18 cellular contexts compared by ENCODE assay signal in the genomic region with DNA sequence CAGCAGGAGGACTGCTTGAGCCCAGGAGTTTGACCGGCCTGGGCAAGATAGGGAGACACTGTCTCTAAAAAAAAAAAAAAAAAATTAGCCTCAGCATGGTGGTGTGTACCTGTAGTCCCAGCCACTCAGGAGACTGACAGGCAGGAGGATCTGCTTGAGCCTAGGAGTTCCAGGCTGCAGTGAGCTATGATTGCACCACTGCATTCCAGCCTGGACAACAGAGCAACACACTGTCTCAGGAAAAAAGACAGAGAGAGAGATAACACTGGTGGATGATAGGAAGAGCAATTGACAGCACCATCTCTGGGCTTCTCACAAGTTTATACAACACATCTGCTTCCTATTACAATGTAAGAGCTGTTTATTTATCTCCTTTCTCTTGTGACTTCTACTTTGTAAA. TPM values are rescaled to one million over a fixed set of nuclear protein-coding genes. Genes with fewer than 3 reads are reported as not detected.
DNase-seq lines count a peak whose midpoint lies in the region; TF ChIP-seq lines count a peak whose summit lies in the region.
"Had no signal": no experiment of that assay in that cellular context is flagged by ENCODE, and none has a peak within 500 bp of the region (broad histone marks: within the 10 kb centered on the region; RNA-seq: fewer than 3 reads in every experiment).

No MANE protein-coding gene starts in this region.

- H3K9me3 Mint-ChIP-seq in activated CD4-positive, alpha-beta T cell treated with anti-CD3 and anti-CD28 coated beads, Interleukin-2, amount 10 ng/mL, durations not matched to agents 7 days and 5 days: no peaks in the 10 kb centered on the region
- no peaks in the 10 kb centered on the region for H3K9me3 Mint-ChIP-seq in neural progenitor cell
- H3K9me3 Mint-ChIP-seq: activated T-cell treated with anti-CD3 and anti-CD28 coated beads, Interleukin-2, amount 50 U/mL, for 4 hours; H9 had no signal

- no peaks in the 10 kb centered on the region for H3K27me3 Mint-ChIP-seq in activated CD4-positive, alpha-beta T cell treated with anti-CD3 and anti-CD28 coated beads, Interleukin-2, amount 10 ng/mL, durations not matched to agents 7 days and 5 days
- H3K27me3 Mint-ChIP-seq in neural progenitor cell (ENCODE audit: insufficient read depth, low read depth): peaks cover 5% of the 10 kb centered on the region

- no peaks in the 10 kb centered on the region for H3K36me3 ChIP-seq in Karpas-422 (ENCODE audit: insufficient read depth, low read length)
- no peaks in the 10 kb centered on the region for H3K36me3 ChIP-seq in brain microvascular endothelial cell (replicated peaks)
- no peaks in the 10 kb centered on the region for H3K36me3 ChIP-seq in osteoblast (ENCODE audit: insufficient read depth, low read length)
- no peaks in the 10 kb centered on the region for H3K36me3 ChIP-seq in neuronal stem cell (replicated peaks in 1 of 2; ENCODE audit: control insufficient read depth in 2 of 2, insufficient read depth in 2 of 2, low read length in 2 of 2)
- H3K36me3 ChIP-seq in neural progenitor cell: no peaks in the 10 kb centered on the region
- H3K36me3 ChIP-seq: SJCRH30 had no signal

- H2BK5ac ChIP-seq in neuronal stem cell (ENCODE audit: low read length): no peak overlapping the region

- no peak overlapping the region for H3K14ac ChIP-seq in neuronal stem cell (ENCODE audit: low read length)

- H2BK120ac ChIP-seq in neuronal stem cell (ENCODE audit: low read depth, low read length): no peak overlapping the region

- H3K4me3 ChIP-seq in Karpas-422 (ENCODE audit: low read length) (no peak overlapping the region), brain microvascular endothelial cell (ENCODE audit: low read depth, low read length) (no peak overlapping the region), osteoblast (ENCODE audit: insufficient read depth, low read length) (no peak overlapping the region), neuronal stem cell (ENCODE audit: low read length in 2 of 2) (no peak overlapping the region), neural progenitor cell (no peak overlapping the region)
- H3K4me3 ChIP-seq: A549, SJCRH30 had no signal

- H4K20me1 ChIP-seq in Karpas-422 (ENCODE audit: insufficient read depth, low read depth, low read length): no peaks in the 10 kb centered on the region
- H4K20me1 ChIP-seq in osteoblast (ENCODE audit: insufficient read depth, low read length): no peaks in the 10 kb centered on the region
- no peaks in the 10 kb centered on the region for H4K20me1 ChIP-seq in neural progenitor cell (ENCODE audit: low read depth)

- no peak overlapping the region for H3K23ac ChIP-seq in neuronal stem cell (ENCODE audit: low read depth, low read length, poor library complexity)

- TF ChIP-seq CTCF in brain microvascular endothelial cell (IDR thresholded peaks at IDR 0.05; ENCODE audit: low read depth, low read length, missing control alignments) (no peak), osteoblast (IDR thresholded peaks at IDR 0.05; ENCODE audit: extremely low read depth, low read depth, low read length) (no peak), neural progenitor cell (IDR thresholded peaks at IDR 0.05) (no peak)

- H2BK15ac ChIP-seq in neuronal stem cell (ENCODE audit: low read length): no peak overlapping the region

- no CpG with 5 or more reads among the region's 1 CpG for WGBS in neuronal stem cell (ENCODE audit: extremely low coverage in 2 of 2, insufficient read length in 2 of 2, insufficient replicate concordance in 1 of 2), 2 donors

- in situ Hi-C loops in brain microvascular endothelial cell (cut with HindIII; ENCODE audit: low pct_ligation_motif_present, low sequenced_read_pairs): no loop called here

- H3K79me2 ChIP-seq in Karpas-422 (ENCODE audit: low read length): peaks cover 24% of the 10 kb centered on the region
- H3K79me2 ChIP-seq in osteoblast (ENCODE audit: insufficient read depth, low read length): peaks cover 13% of the 10 kb centered on the region
- peaks cover 12% of the 10 kb centered on the region for H3K79me2 ChIP-seq in neural progenitor cell (ENCODE audit: low read depth)

- H4K91ac ChIP-seq in neuronal stem cell (ENCODE audit: low read depth, low read length, poor library complexity): no peak overlapping the region

- H3K9me3 ChIP-seq in Karpas-422 (ENCODE audit: low read length) (no peaks in the 10 kb centered on the region), osteoblast (ENCODE audit: low read depth, low read length) (no peaks in the 10 kb centered on the region), neuronal stem cell (replicated peaks in 1 of 2; ENCODE audit: control insufficient read depth in 2 of 2, insufficient read depth in 1 of 2, low read depth in 1 of 2, low read length in 2 of 2) (no peaks in the 10 kb centered on the region), neural progenitor cell (ENCODE audit: low read depth) (no peaks in the 10 kb centered on the region)
- H3K9me3 ChIP-seq: A549, SJCRH30 had no signal

- H3K18ac ChIP-seq in neuronal stem cell (ENCODE audit: low read length): no peak overlapping the region

- no peak for DNase-seq in activated CD4-positive, alpha-beta T cell treated with anti-CD3 and anti-CD28 coated beads, Interleukin-2, amount 10 ng/mL, durations not matched to agents 7 days and 5 days
- no peak for DNase-seq in activated CD4-positive, alpha-beta T cell treated with anti-CD3 and anti-CD28 coated beads, Interleukin-2, amount 50 U/mL, for 4 hours
- peak; percentile 38 for DNase-seq in Karpas-422
- peak; percentile 14 for DNase-seq in brain microvascular endothelial cell
- DNase-seq in osteoblast (ENCODE audit: insufficient read length, low spot score, missing footprints): no peak
- DNase-seq in NCI-H446 treated with DMSO at 0.1 percent for 48 hours (lab: John Stamatoyannopoulos, UW): no peak
- DNase-seq in neuronal stem cell (ENCODE audit: low spot score): no peak
- DNase-seq in neural progenitor cell (ENCODE audit: low spot score): no peak
- DNase-seq: activated CD4-positive, CD25-positive, alpha-beta regulatory T cell; activated T-cell treated with anti-CD3 and anti-CD28 coated beads, Interleukin-2, amount 50 U/mL, for 4 hours; H9; hippocampal formation; left ventricle myocardium superior; NCI-H2029; SJCRH30; small intestine had no signal

- no peak overlapping the region for H2AK5ac ChIP-seq in neuronal stem cell (ENCODE audit: low read depth, low read length)

- no peaks in the 10 kb centered on the region for H3K9me2 ChIP-seq in Karpas-422 (replicated peaks; ENCODE audit: insufficient read depth, low read length)

- no peaks in the 10 kb centered on the region for H3K79me1 ChIP-seq in neuronal stem cell (ENCODE audit: low read depth, low read length)

- POLR2A ChIA-PET in activated CD4-positive, alpha-beta T cell treated with anti-CD3 and anti-CD28 coated beads, Interleukin-2, amount 10 ng/mL, durations not matched to agents 7 days and 5 days (lab: Charles Lee): interaction anchor here (0.6 kb wide), 1 partner anchor 140 kb away, joined by 3 read pairs; the partner anchor contains the start of gene RCC1

- peaks cover 4% of the 10 kb centered on the region for H3K36me3 Mint-ChIP-seq in activated CD4-positive, alpha-beta T cell treated with anti-CD3 and anti-CD28 coated beads, Interleukin-2, amount 10 ng/mL, durations not matched to agents 7 days and 5 days (ENCODE audit: low read depth)
- no peaks in the 10 kb centered on the region for H3K36me3 Mint-ChIP-seq in neural progenitor cell

- H3K9ac ChIP-seq in Karpas-422 (ENCODE audit: low read length) (no peak overlapping the region), neuronal stem cell (ENCODE audit: low read depth, low read length, poor library complexity) (no peak overlapping the region), neural progenitor cell (no peak overlapping the region)

- CTCF ChIA-PET in activated CD4-positive, alpha-beta T cell treated with anti-CD3 and anti-CD28 coated beads, Interleukin-2, amount 10 ng/mL, durations not matched to agents 7 days and 5 days (lab: Charles Lee): interaction anchor here (1.0 kb wide), 1 partner anchor 16 kb away, joined by 3 read pairs; no protein-coding TSS in a partner anchor

- peaks cover 43% of the 10 kb centered on the region for H3K4me1 ChIP-seq in Karpas-422 (ENCODE audit: low read length)
- peaks cover 29% of the 10 kb centered on the region for H3K4me1 ChIP-seq in osteoblast (ENCODE audit: insufficient read depth, low read length)
- H3K4me1 ChIP-seq in neuronal stem cell (ENCODE audit: control insufficient read depth in 2 of 2, insufficient read depth in 1 of 2, low read depth in 1 of 2, low read length in 2 of 2): peaks cover 4 to 6% of the 10 kb centered on the region in 2 donors
- peaks cover 21% of the 10 kb centered on the region for H3K4me1 ChIP-seq in neural progenitor cell

- H3K4me3 Mint-ChIP-seq in activated CD4-positive, alpha-beta T cell treated with anti-CD3 and anti-CD28 coated beads, Interleukin-2, amount 10 ng/mL, durations not matched to agents 7 days and 5 days: no peak overlapping the region
- H3K4me3 Mint-ChIP-seq in neural progenitor cell: no peak overlapping the region
- H3K4me3 Mint-ChIP-seq: activated T-cell treated with anti-CD3 and anti-CD28 coated beads, Interleukin-2, amount 50 U/mL, for 4 hours; H9 had no signal

- H3K27ac ChIP-seq in Karpas-422 (ENCODE audit: low read length) (0 out of 2 replicates have a peak overlapping the region, but pooled peaks have one; percentile 43), brain microvascular endothelial cell (no peak overlapping the region), osteoblast (ENCODE audit: low read depth, low read length) (no peak overlapping the region), neuronal stem cell (replicated peaks; ENCODE audit: low read length) (no peak overlapping the region), neural progenitor cell (no peak overlapping the region)
- H3K27ac ChIP-seq: A549, SJCRH30 had no signal

- no peak overlapping the region for H2AFZ ChIP-seq in Karpas-422 (ENCODE audit: low read length)
- H2AFZ ChIP-seq in osteoblast (ENCODE audit: low read length): peak overlapping the region; percentile 29
- H2AFZ ChIP-seq in neuronal stem cell (ENCODE audit: low read length): no peak overlapping the region
- no peak overlapping the region for H2AFZ ChIP-seq in neural progenitor cell (replicated peaks)

- H3K27ac Mint-ChIP-seq in activated CD4-positive, alpha-beta T cell treated with anti-CD3 and anti-CD28 coated beads, Interleukin-2, amount 10 ng/mL, durations not matched to agents 7 days and 5 days: peak overlapping the region; percentile 61
- H3K27ac Mint-ChIP-seq in neural progenitor cell: no peak overlapping the region

- no peak overlapping the region for H3K4ac ChIP-seq in neuronal stem cell (ENCODE audit: low read length)

- H2BK12ac ChIP-seq in neuronal stem cell (ENCODE audit: low read length): no peak overlapping the region

- H3K4me2 ChIP-seq in Karpas-422 (ENCODE audit: low read depth, low read length, poor library complexity, severe bottlenecking): no peak overlapping the region
- no peak overlapping the region for H3K4me2 ChIP-seq in osteoblast (ENCODE audit: insufficient read depth, low read length)
- no peak overlapping the region for H3K4me2 ChIP-seq in neuronal stem cell (ENCODE audit: insufficient read depth, low read length, poor library complexity, severe bottlenecking)
- H3K4me2 ChIP-seq in neural progenitor cell: no peak overlapping the region
- H3K4me2 ChIP-seq: A549 had no signal

- H3K4me1 Mint-ChIP-seq in activated CD4-positive, alpha-beta T cell treated with anti-CD3 and anti-CD28 coated beads, Interleukin-2, amount 10 ng/mL, durations not matched to agents 7 days and 5 days: peaks cover 44% of the 10 kb centered on the region
- H3K4me1 Mint-ChIP-seq in neural progenitor cell: peaks cover 36% of the 10 kb centered on the region

- no peaks in the 10 kb centered on the region for H3K27me3 ChIP-seq in Karpas-422 (ENCODE audit: low read length)
- H3K27me3 ChIP-seq in brain microvascular endothelial cell (replicated peaks): no peaks in the 10 kb centered on the region
- H3K27me3 ChIP-seq in osteoblast (ENCODE audit: insufficient read depth, low read length): no peaks in the 10 kb centered on the region
- no peaks in the 10 kb centered on the region for H3K27me3 ChIP-seq in neuronal stem cell (ENCODE audit: control insufficient read depth in 3 of 3, insufficient read depth in 3 of 3, low read depth in 1 of 3, low read length in 3 of 3)
- H3K27me3 ChIP-seq in neural progenitor cell: no peaks in the 10 kb centered on the region
- H3K27me3 ChIP-seq: SJCRH30 had no signal

- peaks cover 57% of the 10 kb centered on the region for H3F3A ChIP-seq in neural progenitor cell (ENCODE audit: low read depth)

- no peak overlapping the region for H4K8ac ChIP-seq in neuronal stem cell (ENCODE audit: low read depth, low read length)

RNA-seq across cellular contexts. Expression of gene RNU11, which starts 2.4 kb away (rescaled TPM):
- not detected for total RNA-seq in activated CD4-positive, alpha-beta T cell treated with anti-CD3 and anti-CD28 coated beads, Interleukin-2, amount 10 ng/mL, durations not matched to agents 7 days and 5 days
- total RNA-seq in Karpas-422 (2014; rRNA removed; shearing (Covaris generic); ENCODE audit: low replicate concordance): not detected in 2 replicates
- not detected in 2 replicates for total RNA-seq in osteoblast
- polyA plus RNA-seq in neuronal stem cell (2013, experiment 1 of 2): not detected
- not detected for polyA plus RNA-seq in neuronal stem cell (2013, experiment 2 of 2)
- total RNA-seq in neural progenitor cell (ENCODE audit: low replicate concordance): not detected in 2 replicates
- total RNA-seq: activated T-cell treated with anti-CD3 and anti-CD28 coated beads, Interleukin-2, amount 50 U/mL, for 4 hours; H9; left ventricle myocardium superior; SJCRH30; temporal lobe had no signal
- polyA plus RNA-seq: A549, small intestine had no signal

RNA-seq across cellular contexts. Expression of gene TAF12, which starts 3.2 kb away (rescaled TPM):
- 10 to 100 TPM; 31.0 to 40.4 TPM for total RNA-seq in activated CD4-positive, alpha-beta T cell treated with anti-CD3 and anti-CD28 coated beads, Interleukin-2, amount 10 ng/mL, durations not matched to agents 7 days and 5 days
- 39.5 and 40.9 TPM in 2 replicates for total RNA-seq in Karpas-422 (2014; rRNA removed; shearing (Covaris generic); ENCODE audit: low replicate concordance)
- total RNA-seq in osteoblast (27.4 and 29.0 TPM in 2 replicates), neural progenitor cell (ENCODE audit: low replicate concordance) (26.3 and 45.2 TPM in 2 replicates)
- 46.1 TPM for polyA plus RNA-seq in neuronal stem cell (2013, experiment 1 of 2)
- polyA plus RNA-seq in neuronal stem cell (2013, experiment 2 of 2): 45.9 TPM

RNA-seq across cellular contexts. Expression of gene GMEB1, which starts 22.5 kb away (rescaled TPM):
- total RNA-seq in activated CD4-positive, alpha-beta T cell treated with anti-CD3 and anti-CD28 coated beads, Interleukin-2, amount 10 ng/mL, durations not matched to agents 7 days and 5 days: 10 to 100 TPM; 26.8 to 27.2 TPM
- 7.2 and 8.8 TPM in 2 replicates for total RNA-seq in Karpas-422 (2014; rRNA removed; shearing (Covaris generic); ENCODE audit: low replicate concordance)
- total RNA-seq in osteoblast: 10.9 and 11.9 TPM in 2 replicates
- polyA plus RNA-seq in neuronal stem cell (2013, experiment 1 of 2): 9.0 TPM
- 10.2 TPM for polyA plus RNA-seq in neuronal stem cell (2013, experiment 2 of 2)
- total RNA-seq in neural progenitor cell (ENCODE audit: low replicate concordance): 12.1 and 16.1 TPM in 2 replicates

RNA-seq across cellular contexts. Expression of gene RAB42, which starts 54.0 kb away (rescaled TPM):
- total RNA-seq in activated CD4-positive, alpha-beta T cell treated with anti-CD3 and anti-CD28 coated beads, Interleukin-2, amount 10 ng/mL, durations not matched to agents 7 days and 5 days: not detected
- total RNA-seq in Karpas-422 (2014; rRNA removed; shearing (Covaris generic); ENCODE audit: low replicate concordance): 0.37 and 2.2 TPM in 2 replicates
- total RNA-seq in osteoblast (5.0 and 5.1 TPM in 2 replicates), neural progenitor cell (ENCODE audit: low replicate concordance) (2.2 and 4.2 TPM in 2 replicates)
- 5.1 TPM for polyA plus RNA-seq in neuronal stem cell (2013, experiment 1 of 2)
- 5.1 TPM for polyA plus RNA-seq in neuronal stem cell (2013, experiment 2 of 2)
- total RNA-seq: activated T-cell treated with anti-CD3 and anti-CD28 coated beads, Interleukin-2, amount 50 U/mL, for 4 hours; SJCRH30 had no signal

Comparison
In these comparisons a context has a peak if more than half of its experiments do, and no peak if none do; other contexts are left out.
1. DNase-seq: peak in Karpas-422 (single experiment) and brain microvascular endothelial cell (single experiment); none in activated CD4-positive, alpha-beta T cell treated with anti-CD3 and anti-CD28 coated beads, Interleukin-2, amount 10 ng/mL, durations not matched to agents 7 days and 5 days (single experiment), activated CD4-positive, alpha-beta T cell treated with anti-CD3 and anti-CD28 coated beads, Interleukin-2, amount 50 U/mL, for 4 hours (0 of 2), osteoblast (single experiment), NCI-H446 treated with DMSO at 0.1 percent for 48 hours (single experiment), neuronal stem cell (single experiment) and neural progenitor cell (single experiment).